ENCODE assay signal across 8 cellular contexts in the genomic region with DNA sequence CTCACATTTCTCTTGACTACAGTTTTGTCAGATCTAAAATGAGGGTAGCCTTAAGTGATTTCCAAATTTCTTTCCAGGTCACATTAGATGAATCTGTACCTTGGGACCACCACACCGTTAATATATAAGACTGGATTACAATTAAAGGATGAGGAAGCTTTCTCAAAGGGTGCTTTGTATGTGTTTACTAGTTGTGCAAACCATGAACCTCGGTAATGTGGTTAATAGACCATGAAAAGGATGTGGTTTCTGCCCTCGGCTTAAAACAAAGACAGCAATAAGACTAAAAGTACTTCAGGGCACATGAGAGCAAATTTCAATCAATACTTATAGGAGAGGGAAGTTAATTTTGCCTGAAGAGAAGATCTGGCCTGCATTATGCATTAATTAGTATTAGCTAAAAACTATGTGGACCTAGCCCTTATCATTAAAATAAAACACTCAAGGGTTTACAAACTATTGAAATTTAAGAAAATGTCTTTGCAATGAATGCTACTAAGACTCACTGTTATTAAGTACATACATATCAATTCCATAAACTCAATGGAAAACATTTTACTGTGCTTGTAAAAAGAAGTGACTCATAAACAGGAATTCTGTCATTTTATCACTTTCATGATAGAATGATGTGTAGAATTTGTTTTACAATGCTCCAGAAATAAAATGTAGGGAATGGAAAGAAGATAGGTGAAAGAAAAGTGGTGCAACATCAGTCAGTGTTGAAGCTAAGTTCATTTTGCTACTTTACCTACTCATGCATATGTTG. TPM values are rescaled to one million over a fixed set of nuclear protein-coding genes. Genes with fewer than 3 reads are reported as not detected.
DNase-seq lines count a peak whose midpoint lies in the region; ATAC-seq and TF ChIP-seq lines count a peak whose summit lies in the region.

No MANE protein-coding gene starts in this region.

- peaks cover 18% of the 10 kb centered on the region for H3K4me1 Mint-ChIP-seq in T-helper 17 cell
- H3K4me1 Mint-ChIP-seq in stimulated activated effector memory CD8-positive, alpha-beta T cell treated with anti-CD3 and anti-CD28 coated beads, Interleukin-12 subunit alpha, Interleukin-12 subunit beta, amount 100 ng/mL, for 72 hours: peaks cover 11% of the 10 kb centered on the region

- H3K36me3 ChIP-seq in GM06990 (ENCODE audit: control insufficient read depth, insufficient read depth, low read length): no peaks in the 10 kb centered on the region

- DNase-seq in GM06990 (ENCODE audit: extremely low read depth, insufficient read length) (peak; percentile 44), T-helper 17 cell (no peak), medulla oblongata (ENCODE audit: extremely low spot score) (peak; percentile 22), GM19240 (ENCODE audit: insufficient read length, low spot score) (no peak), activated gamma-delta T cell treated with Interleukin-2 at 50 U/mL for 16 hours (no peak)
- no peak for DNase-seq in stimulated activated effector memory CD8-positive, alpha-beta T cell treated with anti-CD3 and anti-CD28 coated beads, Interleukin-12 subunit alpha, Interleukin-12 subunit beta, amount 100 ng/mL, for 72 hours (ENCODE audit: low spot score in 2 of 2)

- no peaks in the 10 kb centered on the region for H3K9me3 ChIP-seq in T-helper 17 cell (ENCODE audit: control insufficient read depth, low read length, poor library complexity, severe bottlenecking)

- ATAC-seq in GM19467 (IDR thresholded peaks at IDR 0.05; ENCODE audit: unreplicated experiment) (peak; percentile 44), HG03558 (IDR thresholded peaks at IDR 0.05; ENCODE audit: extremely low read depth, unreplicated experiment) (peak; percentile 33), T-helper 17 cell (peak; percentile 43)
- ATAC-seq in stimulated activated effector memory CD8-positive, alpha-beta T cell treated with anti-CD3 and anti-CD28 coated beads, Interleukin-12 subunit alpha, Interleukin-12 subunit beta, amount 100 ng/mL, for 72 hours: no peak

- H3K4me3 Mint-ChIP-seq in T-helper 17 cell: no peak overlapping the region
- H3K4me3 Mint-ChIP-seq in stimulated activated effector memory CD8-positive, alpha-beta T cell treated with anti-CD3 and anti-CD28 coated beads, Interleukin-12 subunit alpha, Interleukin-12 subunit beta, amount 100 ng/mL, for 72 hours: no peak overlapping the region

- no peaks in the 10 kb centered on the region for H3K36me3 Mint-ChIP-seq in T-helper 17 cell (ENCODE audit: low read depth)
- peaks cover 20% of the 10 kb centered on the region for H3K36me3 Mint-ChIP-seq in stimulated activated effector memory CD8-positive, alpha-beta T cell treated with anti-CD3 and anti-CD28 coated beads, Interleukin-12 subunit alpha, Interleukin-12 subunit beta, amount 100 ng/mL, for 72 hours

- no peaks in the 10 kb centered on the region for H3K9me3 Mint-ChIP-seq in stimulated activated effector memory CD8-positive, alpha-beta T cell treated with anti-CD3 and anti-CD28 coated beads, Interleukin-12 subunit alpha, Interleukin-12 subunit beta, amount 100 ng/mL, for 72 hours

- no peaks in the 10 kb centered on the region for H3K27me3 ChIP-seq in GM06990 (replicated peaks; ENCODE audit: control insufficient read depth, insufficient read depth, low read length)

- TF ChIP-seq CTCF in GM06990 (IDR thresholded peaks at IDR 0.05; ENCODE audit: insufficient read depth, low read length, poor library complexity, severe bottlenecking): no peak

- no peaks in the 10 kb centered on the region for H3K27me3 Mint-ChIP-seq in T-helper 17 cell

- H3K27ac Mint-ChIP-seq in T-helper 17 cell: no peak overlapping the region
- no peak overlapping the region for H3K27ac Mint-ChIP-seq in stimulated activated effector memory CD8-positive, alpha-beta T cell treated with anti-CD3 and anti-CD28 coated beads, Interleukin-12 subunit alpha, Interleukin-12 subunit beta, amount 100 ng/mL, for 72 hours

- peak overlapping the region; percentile 84 for H3K4me3 ChIP-seq in GM06990 (replicated peaks; ENCODE audit: low read depth, low read length)

RNA-seq across cellular contexts. Expression of gene TMX4, which starts 0.9 kb away (rescaled TPM):
- total RNA-seq in T-helper 17 cell: 10 to 100 TPM; 58.8 to 66.3 TPM

Comparison
In these comparisons a context has a peak if more than half of its experiments do, and no peak if none do; other contexts are left out.
1. DNase-seq: peak in GM06990 (single experiment) and medulla oblongata (single experiment); none in T-helper 17 cell (0 of 3), GM19240 (single experiment), activated gamma-delta T cell treated with Interleukin-2 at 50 U/mL for 16 hours (single experiment) and stimulated activated effector memory CD8-positive, alpha-beta T cell treated with anti-CD3 and anti-CD28 coated beads, Interleukin-12 subunit alpha, Interleukin-12 subunit beta, amount 100 ng/mL, for 72 hours (0 of 2).